ENCODE assay signal across 1 cellular context in genomic region chr9:113583511-113584470, GRCh38.
TF ChIP-seq lines count a peak whose summit lies in the region.

No MANE protein-coding gene starts in this region.

TF ChIP-seq in GM12878, 131 proteins besides CTCF, POLR2A, EP300 and RAD21:
- no peak for TF ChIP-seq PRDM15 (CRISPR knock-in tag; IDR thresholded peaks at IDR 0.05)
